ENCODE assay signal across 16 cellular contexts in the genomic region with DNA sequence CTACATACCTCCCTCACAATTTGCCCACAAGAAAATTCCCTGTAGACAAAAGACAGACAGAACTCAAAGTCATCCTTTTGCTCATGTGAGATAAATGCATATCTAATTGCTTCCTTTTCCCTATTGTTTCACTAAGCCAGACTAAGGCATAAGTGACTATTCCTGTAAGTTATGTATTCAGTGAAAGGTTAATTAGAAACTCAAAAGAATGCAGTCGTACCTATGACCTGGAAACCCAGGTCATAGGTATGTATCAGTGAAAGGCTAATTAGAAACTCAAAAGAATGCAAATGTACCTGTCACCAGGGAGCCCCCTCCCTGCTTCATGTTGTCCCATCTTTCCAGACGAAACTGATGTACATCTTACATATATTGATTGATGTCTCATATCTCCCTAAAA. TPM values are rescaled to one million over a fixed set of nuclear protein-coding genes. Genes with fewer than 3 reads are reported as not detected.
DNase-seq lines count a peak whose midpoint lies in the region; ATAC-seq, FAIRE-seq and TF ChIP-seq lines count a peak whose summit lies in the region.
"Had no signal": no experiment of that assay in that cellular context is flagged by ENCODE, and none has a peak within 500 bp of the region (broad histone marks: within the 10 kb centered on the region; RNA-seq: fewer than 3 reads in every experiment).

No MANE protein-coding gene starts in this region.

- peak; percentile 30 for DNase-seq in ELF-1 (ENCODE audit: low read depth, low spot score)
- DNase-seq in H9: no peak
- DNase-seq in H1 (ENCODE audit: low read depth in 1 of 2, low spot score in 2 of 2): no peak
- DNase-seq in kidney tubule cell (ENCODE audit: low spot score): peak; percentile 48
- DNase-seq in activated CD4-positive, alpha-beta memory T cell treated with anti-CD3 and anti-CD28 coated beads, Interleukin-2, amount 10 ng/mL, durations not matched to agents 7 days and 5 days: no peak
- DNase-seq: BE2C; CD4-positive, alpha-beta memory T cell; DMS79; GOT3 had no signal

- TF ChIP-seq CTCF in H9 (conservative IDR thresholded peaks at IDR 0.05): no peak
- no peak for TF ChIP-seq CTCF in H1 (IDR thresholded peaks at IDR 0.05; ENCODE audit: control extremely low read depth in 1 of 3, insufficient read depth in 1 of 3, low read depth in 1 of 3, low read length in 3 of 3)

- H2BK12ac ChIP-seq in H9 (ENCODE audit: insufficient read length, low read depth, low read length): no peak overlapping the region
- H2BK12ac ChIP-seq in H1 (ENCODE audit: low read depth, low read length): no peak overlapping the region

- H3K36me3 ChIP-seq in H1 (ENCODE audit: control insufficient read depth in 2 of 4, insufficient read depth in 4 of 4, low read length in 3 of 4): peaks cover 0 to 18% (median 4%) of the 10 kb centered on the region in 4 experiments; a peak in 3 of 8 replicates

- H3K14ac ChIP-seq in H9 (ENCODE audit: insufficient read depth, low read length) (no peak overlapping the region), H1 (ENCODE audit: insufficient read length) (no peak overlapping the region)

- H3K27me3 Mint-ChIP-seq in H9 (ENCODE audit: low read depth): peaks cover 20% of the 10 kb centered on the region
- no peaks in the 10 kb centered on the region for H3K27me3 Mint-ChIP-seq in activated CD4-positive, alpha-beta memory T cell treated with anti-CD3 and anti-CD28 coated beads, Interleukin-2, amount 10 ng/mL, durations not matched to agents 7 days and 5 days
- H3K27me3 Mint-ChIP-seq: CD4-positive, alpha-beta memory T cell had no signal

- H3K9ac ChIP-seq in H9 (ENCODE audit: extremely low read depth, insufficient read length, low read length): no peak overlapping the region
- no peak overlapping the region for H3K9ac ChIP-seq in H1 (replicated peaks in 1 of 4; ENCODE audit: extremely low read depth in 1 of 4, low read depth in 3 of 4, low read length in 3 of 4)

- WGBS in H9 (ENCODE audit: extremely low coverage, insufficient read length, low lambda C conversion rate): no CpG with 5 or more reads among the region's 2 CpGs
- WGBS in H1 (ENCODE audit: extremely low coverage in 1 of 2, insufficient coverage in 1 of 2, insufficient read length in 1 of 2, insufficient replicate concordance in 2 of 2, low coverage in 1 of 2, low lambda C conversion rate in 2 of 2, missing lambda C conversion rate in 1 of 2), 2 experiments: 21% methylated on average over 2 of the region's 2 CpGs; no CpG with 5 or more reads in 1 of the 2 experiments

- no peak overlapping the region for H2BK5ac ChIP-seq in H9 (ENCODE audit: insufficient read length, low read length)
- H2BK5ac ChIP-seq in H1 (ENCODE audit: low read depth, low read length): no peak overlapping the region

- peaks cover 35 to 55% (median 48%) of the 10 kb centered on the region in 3 experiments for H3K36me3 Mint-ChIP-seq in H9 (ENCODE audit: insufficient read depth in 1 of 3, low read depth in 3 of 3)
- H3K36me3 Mint-ChIP-seq in activated CD4-positive, alpha-beta memory T cell treated with anti-CD3 and anti-CD28 coated beads, Interleukin-2, amount 10 ng/mL, durations not matched to agents 7 days and 5 days (ENCODE audit: low read depth): peaks cover 65% of the 10 kb centered on the region

- ATAC-seq in GM21529 (IDR thresholded peaks at IDR 0.05; ENCODE audit: unreplicated experiment) (no peak), GM21447 (IDR thresholded peaks at IDR 0.05; ENCODE audit: unreplicated experiment) (no peak), GM18498 (IDR thresholded peaks at IDR 0.05; ENCODE audit: unreplicated experiment) (no peak)
- ATAC-seq: HCT116, HepG2 had no signal

- no peak overlapping the region for H4K5ac ChIP-seq in H9 (ENCODE audit: insufficient read length, low read depth, low read length)
- no peak overlapping the region for H4K5ac ChIP-seq in H1 (ENCODE audit: insufficient read length, low read depth, low read length)

- CTCF ChIA-PET in H1 (lab: Charles Lee; ENCODE audit: partially characterized antibody): interaction anchor here (1.0 kb wide), 1 partner anchor 155 kb away, joined by 3 read pairs; no protein-coding TSS in a partner anchor
- CTCF ChIA-PET in activated CD4-positive, alpha-beta memory T cell treated with anti-CD3 and anti-CD28 coated beads, Interleukin-2, amount 10 ng/mL, durations not matched to agents 7 days and 5 days (lab: Charles Lee): no interaction called here

- H3K27ac Mint-ChIP-seq in H9: no peak overlapping the region; a peak in 1 of 7 replicates
- no peak overlapping the region for H3K27ac Mint-ChIP-seq in activated CD4-positive, alpha-beta memory T cell treated with anti-CD3 and anti-CD28 coated beads, Interleukin-2, amount 10 ng/mL, durations not matched to agents 7 days and 5 days
- H3K27ac Mint-ChIP-seq: CD4-positive, alpha-beta memory T cell had no signal

- H3K9me3 Mint-ChIP-seq in H9: peaks cover 20 to 35% of the 10 kb centered on the region in 2 experiments
- H3K9me3 Mint-ChIP-seq in activated CD4-positive, alpha-beta memory T cell treated with anti-CD3 and anti-CD28 coated beads, Interleukin-2, amount 10 ng/mL, durations not matched to agents 7 days and 5 days: peaks cover 3% of the 10 kb centered on the region
- H3K9me3 Mint-ChIP-seq: CD4-positive, alpha-beta memory T cell had no signal

- no peak for TF ChIP-seq POLR2A in H1 (IDR thresholded peaks at IDR 0.05; ENCODE audit: control extremely low read depth in 1 of 2, low read depth in 2 of 2, low read length in 2 of 2)

- H3K56ac ChIP-seq in H9 (ENCODE audit: insufficient read length, low read depth, low read length): no peak overlapping the region
- no peak overlapping the region for H3K56ac ChIP-seq in H1 (replicated peaks; ENCODE audit: insufficient read length, low read depth, low read length)

- H3K23ac ChIP-seq in H9 (ENCODE audit: insufficient read length, low read depth, low read length) (no peak overlapping the region), H1 (ENCODE audit: insufficient read length) (no peak overlapping the region)

- POLR2A ChIA-PET in H1 (lab: Charles Lee; ENCODE audit: partially characterized antibody): interaction anchor here (0.8 to 1.4 kb wide), 4 partner anchors 9 to 46 kb away, joined by 3 to 5 read pairs (median 4); no protein-coding TSS in a partner anchor
- POLR2A ChIA-PET in activated CD4-positive, alpha-beta memory T cell treated with anti-CD3 and anti-CD28 coated beads, Interleukin-2, amount 10 ng/mL, durations not matched to agents 7 days and 5 days (lab: Charles Lee): no interaction called here

- H3K27ac ChIP-seq in H9 (ENCODE audit: insufficient read length, low read depth, low read length) (no peak overlapping the region), H1 (ENCODE audit: low read depth, low read length) (no peak overlapping the region)
- H3K27ac ChIP-seq: C4-2B had no signal

- no peaks in the 10 kb centered on the region for H4K20me1 ChIP-seq in H9 (ENCODE audit: control insufficient read depth, insufficient read depth, insufficient read length)
- no peaks in the 10 kb centered on the region for H4K20me1 ChIP-seq in H1 (replicated peaks in 1 of 2; ENCODE audit: control insufficient read depth in 1 of 2, insufficient read depth in 2 of 2, low read length in 2 of 2)

- no peak for TF ChIP-seq RAD21 in H1 (IDR thresholded peaks at IDR 0.05 in 1 of 2, conservative IDR thresholded peaks at IDR 0.05 in 1 of 2; ENCODE audit: low read depth in 2 of 2, low read length in 2 of 2)

- H3K79me1 ChIP-seq in H9 (ENCODE audit: insufficient read depth, low read depth, low read length, poor library complexity, severe bottlenecking) (no peaks in the 10 kb centered on the region), H1 (ENCODE audit: low read depth, low read length) (no peaks in the 10 kb centered on the region)

- H3K4me2 ChIP-seq in H9 (ENCODE audit: insufficient read depth, insufficient read length, low read length) (peak overlapping the region; percentile 30), H1 (ENCODE audit: insufficient read depth in 1 of 2, low read depth in 2 of 2, low read length in 2 of 2) (peak overlapping the region; percentile 26 to 48; a peak in 3 of 4 replicates)

- H3K4me3 ChIP-seq in H1 (ENCODE audit: extremely low read depth in 1 of 4, insufficient read depth in 2 of 4, low read depth in 3 of 4, low read length in 4 of 4): peak overlapping the region in 1 of 4 experiments; percentile 34; a peak in 1 of 8 replicates

- H2BK15ac ChIP-seq in H9 (ENCODE audit: low read depth, low read length) (no peak overlapping the region), H1 (ENCODE audit: low read length) (no peak overlapping the region)

- no peak overlapping the region for H3T11ph ChIP-seq in H9 (ENCODE audit: low read length)

- H3K9me3 ChIP-seq in H9 (ENCODE audit: control insufficient read depth, low read depth, low read length) (peaks cover 6% of the 10 kb centered on the region), H1 (ENCODE audit: insufficient read depth in 2 of 2, low read depth in 1 of 2, low read length in 1 of 2) (peaks cover 5 to 13% of the 10 kb centered on the region in 2 experiments; a peak in 2 of 4 replicates)
- H3K9me3 ChIP-seq: BE2C had no signal

- H2AFZ ChIP-seq in H9 (ENCODE audit: low read length) (no peak overlapping the region), H1 (ENCODE audit: low read length) (no peak overlapping the region)

- no peak overlapping the region for H2AK5ac ChIP-seq in H9 (ENCODE audit: insufficient read length, low read length)
- no peak overlapping the region for H2AK5ac ChIP-seq in H1 (ENCODE audit: low read depth, low read length)

- H3K79me2 ChIP-seq in H9 (ENCODE audit: insufficient read depth, low read length) (no peaks in the 10 kb centered on the region), H1 (ENCODE audit: control insufficient read depth in 1 of 2, insufficient read depth in 2 of 2, low read length in 2 of 2) (peaks cover 0 to 4% of the 10 kb centered on the region in 2 experiments; a peak in 1 of 4 replicates)

- no peaks in the 10 kb centered on the region for H3K23me2 ChIP-seq in H9 (ENCODE audit: insufficient read length, low read depth, low read length, poor library complexity, severe bottlenecking)
- H3K23me2 ChIP-seq in H1 (ENCODE audit: low read depth, low read length): no peaks in the 10 kb centered on the region

- peak overlapping the region; percentile 6 to 9; a peak in 1 of 5 replicates for H3K4me3 Mint-ChIP-seq in H9
- H3K4me3 Mint-ChIP-seq in activated CD4-positive, alpha-beta memory T cell treated with anti-CD3 and anti-CD28 coated beads, Interleukin-2, amount 10 ng/mL, durations not matched to agents 7 days and 5 days: no peak overlapping the region
- H3K4me3 Mint-ChIP-seq: CD4-positive, alpha-beta memory T cell had no signal

- H3K4ac ChIP-seq in H9 (ENCODE audit: low read depth, low read length) (no peak overlapping the region), H1 (replicated peaks; ENCODE audit: insufficient read length, low read depth, low read length) (no peak overlapping the region)

- H4K91ac ChIP-seq in H9 (ENCODE audit: insufficient read length, low read depth, low read length) (no peak overlapping the region), H1 (replicated peaks; ENCODE audit: insufficient read length, low read length) (no peak overlapping the region)

- H2BK20ac ChIP-seq in H9 (ENCODE audit: low read depth, low read length, poor library complexity, severe bottlenecking): no peak overlapping the region
- H2BK20ac ChIP-seq in H1 (ENCODE audit: low read length): no peak overlapping the region

- H4K8ac ChIP-seq in H9 (replicated peaks; ENCODE audit: insufficient read length, low read depth, low read length): no peak overlapping the region
- H4K8ac ChIP-seq in H1 (ENCODE audit: extremely low read depth, insufficient read depth, low read length): no peak overlapping the region

- H3K4me1 Mint-ChIP-seq in H9: peaks cover 21 to 28% of the 10 kb centered on the region in 2 experiments
- no peaks in the 10 kb centered on the region for H3K4me1 Mint-ChIP-seq in activated CD4-positive, alpha-beta memory T cell treated with anti-CD3 and anti-CD28 coated beads, Interleukin-2, amount 10 ng/mL, durations not matched to agents 7 days and 5 days

- H2BK120ac ChIP-seq in H9 (ENCODE audit: low read depth, low read length, poor library complexity, severe bottlenecking) (no peak overlapping the region), H1 (replicated peaks; ENCODE audit: low read depth, low read length) (no peak overlapping the region)

- no peak for TF ChIP-seq EP300 in H1 (IDR thresholded peaks at IDR 0.05; ENCODE audit: borderline replicate concordance in 1 of 2, low read depth in 2 of 2, low read length in 2 of 2)

- peak; percentile 74 for FAIRE-seq in H1 (lab: Jason Lieb, UNC)
- FAIRE-seq: GM12891, HepG2 had no signal

- H3K4me1 ChIP-seq in H9 (ENCODE audit: insufficient read depth, low read length) (peaks cover 6% of the 10 kb centered on the region; the same call in 1 of the 2 replicates), H1 (replicated peaks in 1 of 4; ENCODE audit: control insufficient read depth in 3 of 4, insufficient read depth in 4 of 4, low read length in 3 of 4) (peaks cover 2 to 10% (median 5%) of the 10 kb centered on the region in 4 experiments; a peak in 5 of 7 replicates)
- H3K4me1 ChIP-seq: BE2C had no signal

- H3K18ac ChIP-seq in H9 (ENCODE audit: insufficient read length, low read depth, low read length) (no peak overlapping the region), H1 (ENCODE audit: extremely low read depth, low read length) (no peak overlapping the region)

- no peaks in the 10 kb centered on the region for H3K27me3 ChIP-seq in H9 (ENCODE audit: insufficient read depth, low read length)
- H3K27me3 ChIP-seq in H1 (replicated peaks in 1 of 4; ENCODE audit: control insufficient read depth in 3 of 4, extremely low read depth in 1 of 4, insufficient read depth in 3 of 4, low read length in 3 of 4): no peaks in the 10 kb centered on the region
- H3K27me3 ChIP-seq: BE2C had no signal

RNA-seq across cellular contexts. Expression of a gene that starts 10.3 kb away (rescaled TPM):
- total RNA-seq in H9 (2021): 234 and 239 TPM in 2 replicates
- 247 and 270 TPM in 2 replicates for total RNA-seq in H1 (2021; fragmentation: NEBNext Ultra II Directional; extraction: Animal tissue kit (Norgen Biotek cat#: 25700))
- 387 and 476 TPM in 2 replicates for polyA plus RNA-seq in H1 (2011; rRNA removed)
- 366 TPM for polyA plus RNA-seq in H1 (2011; cell fraction: cytosol; rRNA removed)
- polyA plus RNA-seq in H1 (2011; cell fraction: nucleus; rRNA removed): 441 TPM
- 220 to 267 TPM (median 246 TPM) in 4 replicates for polyA plus RNA-seq in H1 (2012, experiment 1 of 2)
- polyA plus RNA-seq in H1 (2012, experiment 2 of 2): 41.7 TPM
- polyA plus RNA-seq in H1 (2013, experiment 1 of 2): 220 TPM
- 214 TPM for polyA plus RNA-seq in H1 (2013, experiment 2 of 2)
- 477 and 569 TPM in 2 replicates for polyA minus RNA-seq in H1 (2011; rRNA and poly(A)+ RNA removed)
- polyA minus RNA-seq in H1 (2011; cell fraction: cytosol; rRNA and poly(A)+ RNA removed): 278 TPM
- polyA minus RNA-seq in H1 (2011; cell fraction: nucleus; rRNA and poly(A)+ RNA removed): 382 TPM
- 100 to 1,000 TPM; 260 to 264 TPM for total RNA-seq in activated CD4-positive, alpha-beta memory T cell treated with anti-CD3 and anti-CD28 coated beads, Interleukin-2, amount 10 ng/mL, durations not matched to agents 7 days and 5 days

Comparison
In these comparisons a context has a peak if more than half of its experiments do, and no peak if none do; other contexts are left out.
1. DNase-seq: peak in ELF-1 (single experiment) and kidney tubule cell (single experiment); none in H9 (single experiment), H1 (0 of 2) and activated CD4-positive, alpha-beta memory T cell treated with anti-CD3 and anti-CD28 coated beads, Interleukin-2, amount 10 ng/mL, durations not matched to agents 7 days and 5 days (single experiment).